1 cellular context compared by ENCODE assay signal in the genomic region with DNA sequence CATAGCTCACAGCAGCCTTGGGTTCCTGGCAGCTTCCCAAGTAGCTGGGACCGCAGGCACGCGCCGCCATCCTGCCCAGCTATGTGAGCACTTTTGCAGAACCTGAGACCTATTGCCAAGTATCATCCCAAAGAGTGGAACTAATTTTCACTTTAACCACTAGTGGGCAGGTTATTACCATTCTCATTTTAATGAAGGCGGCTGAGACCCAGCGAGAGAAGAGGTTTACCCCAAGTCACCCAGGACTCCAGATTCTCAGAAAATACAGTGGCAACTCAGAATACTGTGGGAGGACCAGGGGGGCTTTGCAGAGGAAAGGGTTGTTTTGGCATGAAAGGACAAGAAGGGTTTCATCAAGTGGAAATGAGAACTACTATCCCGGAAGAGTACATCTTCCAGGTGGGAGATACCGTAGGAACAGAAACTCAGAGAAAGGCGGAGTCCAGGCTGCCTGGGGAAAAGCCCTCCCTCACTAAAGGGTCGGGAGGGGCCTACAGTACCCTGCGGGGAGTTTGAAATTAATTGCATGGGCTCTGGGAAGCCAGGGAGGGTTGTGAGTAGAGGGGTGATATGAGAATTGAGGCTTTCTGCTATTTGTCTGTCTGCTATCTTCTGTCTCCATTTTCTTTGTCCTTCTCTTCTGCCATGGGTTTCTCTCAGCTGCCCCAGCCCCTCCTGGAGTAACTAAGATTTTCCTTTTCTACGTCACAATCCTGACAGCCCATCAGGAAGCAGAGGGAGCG.
A peak's percentile ranks its signal among the peaks of the same experiment; 100 is the strongest.
TF ChIP-seq lines count a peak whose summit lies in the region.

No MANE protein-coding gene starts in this region.

TF ChIP-seq in HEK293, 187 proteins besides CTCF, POLR2A, EP300 and RAD21 (continued from another document):
- TF ChIP-seq, protein P1, sequence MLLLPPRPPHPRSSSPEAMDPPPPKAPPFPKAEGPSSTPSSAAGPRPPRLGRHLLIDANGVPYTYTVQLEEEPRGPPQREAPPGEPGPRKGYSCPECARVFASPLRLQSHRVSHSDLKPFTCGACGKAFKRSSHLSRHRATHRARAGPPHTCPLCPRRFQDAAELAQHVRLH (tag by site-specific recombination; IDR thresholded peaks at IDR 0.05), result no peak
- TF ChIP-seq, protein P2, sequence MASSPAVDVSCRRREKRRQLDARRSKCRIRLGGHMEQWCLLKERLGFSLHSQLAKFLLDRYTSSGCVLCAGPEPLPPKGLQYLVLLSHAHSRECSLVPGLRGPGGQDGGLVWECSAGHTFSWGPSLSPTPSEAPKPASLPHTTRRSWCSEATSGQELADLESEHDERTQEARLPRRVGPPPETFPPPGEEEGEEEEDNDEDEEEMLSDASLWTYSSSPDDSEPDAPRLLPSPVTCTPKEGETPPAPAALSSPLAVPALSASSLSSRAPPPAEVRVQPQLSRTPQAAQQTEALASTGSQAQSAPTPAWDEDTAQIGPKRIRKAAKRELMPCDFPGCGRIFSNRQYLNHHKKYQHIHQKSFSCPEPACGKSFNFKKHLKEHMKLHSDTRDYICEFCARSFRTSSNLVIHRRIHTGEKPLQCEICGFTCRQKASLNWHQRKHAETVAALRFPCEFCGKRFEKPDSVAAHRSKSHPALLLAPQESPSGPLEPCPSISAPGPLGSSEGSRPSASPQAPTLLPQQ (tag by site-specific recombination; IDR thresholded peaks at IDR 0.05), result peak; percentile 52; the same call in 1 of the 2 replicates
- TF ChIP-seq SETDB1 (IDR thresholded peaks at IDR 0.05; ENCODE audit: insufficient read length, low read length), result no peak
- TF ChIP-seq KLF10 (tag by site-specific recombination; IDR thresholded peaks at IDR 0.05), result no peak
- TF ChIP-seq MYNN (tag by site-specific recombination; IDR thresholded peaks at IDR 0.05; ENCODE audit: borderline replicate concordance), result no peak
- no peak; the same call in 1 of the 2 replicates for TF ChIP-seq ZNF2 (tag by site-specific recombination; IDR thresholded peaks at IDR 0.05)
- no peak for TF ChIP-seq HOXD13 (CRISPR knock-in tag; IDR thresholded peaks at IDR 0.05; ENCODE audit: borderline replicate concordance)
- TF ChIP-seq ZFP69B (tag by site-specific recombination; IDR thresholded peaks at IDR 0.05), result peak; percentile 64
- peak; percentile 82 for TF ChIP-seq ZNF600 (tag by site-specific recombination; IDR thresholded peaks at IDR 0.05)
- TF ChIP-seq ZNF366 (tag by site-specific recombination; conservative IDR thresholded peaks at IDR 0.05), result peak; percentile 42; the same call in 1 of the 2 replicates
- TF ChIP-seq BCL11A (tag by site-specific recombination; IDR thresholded peaks at IDR 0.05; ENCODE audit: low read depth), result no peak
- TF ChIP-seq ZNF394 (tag by site-specific recombination; IDR thresholded peaks at IDR 0.05; ENCODE audit: borderline replicate concordance), result peak; percentile 58; the same call in 1 of the 2 replicates
- TF ChIP-seq ZNF24 (tag by site-specific recombination; IDR thresholded peaks at IDR 0.05), result 0 out of 2 replicates have a peak, but pooled peaks have one; percentile 45
- no peak for TF ChIP-seq ZBTB48 (tag by site-specific recombination; IDR thresholded peaks at IDR 0.05)
- TF ChIP-seq, protein P3, sequence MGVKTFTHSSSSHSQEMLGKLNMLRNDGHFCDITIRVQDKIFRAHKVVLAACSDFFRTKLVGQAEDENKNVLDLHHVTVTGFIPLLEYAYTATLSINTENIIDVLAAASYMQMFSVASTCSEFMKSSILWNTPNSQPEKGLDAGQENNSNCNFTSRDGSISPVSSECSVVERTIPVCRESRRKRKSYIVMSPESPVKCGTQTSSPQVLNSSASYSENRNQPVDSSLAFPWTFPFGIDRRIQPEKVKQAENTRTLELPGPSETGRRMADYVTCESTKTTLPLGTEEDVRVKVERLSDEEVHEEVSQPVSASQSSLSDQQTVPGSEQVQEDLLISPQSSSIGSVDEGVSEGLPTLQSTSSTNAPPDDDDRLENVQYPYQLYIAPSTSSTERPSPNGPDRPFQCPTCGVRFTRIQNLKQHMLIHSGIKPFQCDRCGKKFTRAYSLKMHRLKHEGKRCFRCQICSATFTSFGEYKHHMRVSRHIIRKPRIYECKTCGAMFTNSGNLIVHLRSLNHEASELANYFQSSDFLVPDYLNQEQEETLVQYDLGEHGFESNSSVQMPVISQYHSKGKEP (tag by site-specific recombination; IDR thresholded peaks at IDR 0.05), result 0 out of 2 replicates have a peak, but pooled peaks have one; percentile 27
- TF ChIP-seq, protein P4, sequence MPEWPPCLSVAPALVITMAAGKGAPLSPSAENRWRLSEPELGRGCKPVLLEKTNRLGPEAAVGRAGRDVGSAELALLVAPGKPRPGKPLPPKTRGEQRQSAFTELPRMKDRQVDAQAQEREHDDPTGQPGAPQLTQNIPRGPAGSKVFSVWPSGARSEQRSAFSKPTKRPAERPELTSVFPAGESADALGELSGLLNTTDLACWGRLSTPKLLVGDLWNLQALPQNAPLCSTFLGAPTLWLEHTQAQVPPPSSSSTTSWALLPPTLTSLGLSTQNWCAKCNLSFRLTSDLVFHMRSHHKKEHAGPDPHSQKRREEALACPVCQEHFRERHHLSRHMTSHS (tag by site-specific recombination; IDR thresholded peaks at IDR 0.05), result no peak
- no peak for TF ChIP-seq ZNF175 (tag by site-specific recombination; IDR thresholded peaks at IDR 0.05)
- TF ChIP-seq ZXDB (tag by site-specific recombination; IDR thresholded peaks at IDR 0.05), result 0 out of 2 replicates have a peak, but pooled peaks have one; percentile 32
- no peak for TF ChIP-seq ZNF623 (tag by site-specific recombination; IDR thresholded peaks at IDR 0.05)
- no peak for TF ChIP-seq ZNF292 (tag by site-specific recombination; IDR thresholded peaks at IDR 0.05; ENCODE audit: borderline replicate concordance, low read depth)
- TF ChIP-seq SALL2 (tag by site-specific recombination; IDR thresholded peaks at IDR 0.05; ENCODE audit: borderline replicate concordance), result no peak
- peak; percentile 87 for TF ChIP-seq ZNF654 (tag by site-specific recombination; IDR thresholded peaks at IDR 0.05; ENCODE audit: low read depth)
- peak; percentile 89; the same call in 1 of the 2 replicates for TF ChIP-seq ZSCAN30 (tag by site-specific recombination; IDR thresholded peaks at IDR 0.05)
- TF ChIP-seq ZNF274 (IDR thresholded peaks at IDR 0.05; ENCODE audit: low read length), result no peak
- no peak for TF ChIP-seq ZNF274 (tag by site-specific recombination; IDR thresholded peaks at IDR 0.05; ENCODE audit: borderline replicate concordance)
- no peak; the same call in 1 of the 2 replicates for TF ChIP-seq ZNF558 (tag by site-specific recombination; IDR thresholded peaks at IDR 0.05)
- peak; percentile 70 for TF ChIP-seq ZNF629 (tag by site-specific recombination; IDR thresholded peaks at IDR 0.05)
- no peak for TF ChIP-seq ZNF544 (tag by site-specific recombination; IDR thresholded peaks at IDR 0.05)
- TF ChIP-seq ZNF548 (tag by site-specific recombination; IDR thresholded peaks at IDR 0.05), result no peak
- TF ChIP-seq ZBTB1 (tag by site-specific recombination; IDR thresholded peaks at IDR 0.05), result no peak
- TF ChIP-seq, protein P5, sequence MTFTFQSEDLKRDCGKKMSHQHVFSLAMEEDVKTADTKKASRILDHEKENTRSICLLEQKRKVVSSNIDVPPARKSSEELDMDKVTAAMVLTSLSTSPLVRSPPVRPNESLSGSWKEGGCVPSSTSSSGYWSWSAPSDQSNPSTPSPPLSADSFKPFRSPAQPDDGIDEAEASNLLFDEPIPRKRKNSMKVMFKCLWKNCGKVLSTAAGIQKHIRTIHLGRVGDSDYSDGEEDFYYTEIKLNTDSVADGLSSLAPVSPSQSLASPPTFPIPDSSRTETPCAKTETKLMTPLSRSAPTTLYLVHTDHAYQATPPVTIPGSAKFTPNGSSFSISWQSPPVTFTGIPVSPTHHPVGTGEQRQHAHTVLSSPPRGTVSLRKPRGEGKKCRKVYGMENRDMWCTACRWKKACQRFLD (tag by site-specific recombination; IDR thresholded peaks at IDR 0.05), result no peak
- no peak for TF ChIP-seq ZNF266 (tag by site-specific recombination; IDR thresholded peaks at IDR 0.05; ENCODE audit: low read depth)
- TF ChIP-seq FEZF1 (tag by site-specific recombination; IDR thresholded peaks at IDR 0.05), result peak; percentile 79
- TF ChIP-seq ZNF830 (tag by site-specific recombination; IDR thresholded peaks at IDR 0.05; ENCODE audit: low read depth), result no peak
- TF ChIP-seq, protein P6, sequence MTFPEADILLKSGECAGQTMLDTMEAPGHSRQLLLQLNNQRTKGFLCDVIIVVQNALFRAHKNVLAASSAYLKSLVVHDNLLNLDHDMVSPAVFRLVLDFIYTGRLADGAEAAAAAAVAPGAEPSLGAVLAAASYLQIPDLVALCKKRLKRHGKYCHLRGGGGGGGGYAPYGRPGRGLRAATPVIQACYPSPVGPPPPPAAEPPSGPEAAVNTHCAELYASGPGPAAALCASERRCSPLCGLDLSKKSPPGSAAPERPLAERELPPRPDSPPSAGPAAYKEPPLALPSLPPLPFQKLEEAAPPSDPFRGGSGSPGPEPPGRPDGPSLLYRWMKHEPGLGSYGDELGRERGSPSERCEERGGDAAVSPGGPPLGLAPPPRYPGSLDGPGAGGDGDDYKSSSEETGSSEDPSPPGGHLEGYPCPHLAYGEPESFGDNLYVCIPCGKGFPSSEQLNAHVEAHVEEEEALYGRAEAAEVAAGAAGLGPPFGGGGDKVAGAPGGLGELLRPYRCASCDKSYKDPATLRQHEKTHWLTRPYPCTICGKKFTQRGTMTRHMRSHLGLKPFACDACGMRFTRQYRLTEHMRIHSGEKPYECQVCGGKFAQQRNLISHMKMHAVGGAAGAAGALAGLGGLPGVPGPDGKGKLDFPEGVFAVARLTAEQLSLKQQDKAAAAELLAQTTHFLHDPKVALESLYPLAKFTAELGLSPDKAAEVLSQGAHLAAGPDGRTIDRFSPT (tag by site-specific recombination; IDR thresholded peaks at IDR 0.05), result no peak
- TF ChIP-seq KLF8 (tag by site-specific recombination; IDR thresholded peaks at IDR 0.05), result 0 out of 2 replicates have a peak, but pooled peaks have one; percentile 32
- TF ChIP-seq, protein P7, sequence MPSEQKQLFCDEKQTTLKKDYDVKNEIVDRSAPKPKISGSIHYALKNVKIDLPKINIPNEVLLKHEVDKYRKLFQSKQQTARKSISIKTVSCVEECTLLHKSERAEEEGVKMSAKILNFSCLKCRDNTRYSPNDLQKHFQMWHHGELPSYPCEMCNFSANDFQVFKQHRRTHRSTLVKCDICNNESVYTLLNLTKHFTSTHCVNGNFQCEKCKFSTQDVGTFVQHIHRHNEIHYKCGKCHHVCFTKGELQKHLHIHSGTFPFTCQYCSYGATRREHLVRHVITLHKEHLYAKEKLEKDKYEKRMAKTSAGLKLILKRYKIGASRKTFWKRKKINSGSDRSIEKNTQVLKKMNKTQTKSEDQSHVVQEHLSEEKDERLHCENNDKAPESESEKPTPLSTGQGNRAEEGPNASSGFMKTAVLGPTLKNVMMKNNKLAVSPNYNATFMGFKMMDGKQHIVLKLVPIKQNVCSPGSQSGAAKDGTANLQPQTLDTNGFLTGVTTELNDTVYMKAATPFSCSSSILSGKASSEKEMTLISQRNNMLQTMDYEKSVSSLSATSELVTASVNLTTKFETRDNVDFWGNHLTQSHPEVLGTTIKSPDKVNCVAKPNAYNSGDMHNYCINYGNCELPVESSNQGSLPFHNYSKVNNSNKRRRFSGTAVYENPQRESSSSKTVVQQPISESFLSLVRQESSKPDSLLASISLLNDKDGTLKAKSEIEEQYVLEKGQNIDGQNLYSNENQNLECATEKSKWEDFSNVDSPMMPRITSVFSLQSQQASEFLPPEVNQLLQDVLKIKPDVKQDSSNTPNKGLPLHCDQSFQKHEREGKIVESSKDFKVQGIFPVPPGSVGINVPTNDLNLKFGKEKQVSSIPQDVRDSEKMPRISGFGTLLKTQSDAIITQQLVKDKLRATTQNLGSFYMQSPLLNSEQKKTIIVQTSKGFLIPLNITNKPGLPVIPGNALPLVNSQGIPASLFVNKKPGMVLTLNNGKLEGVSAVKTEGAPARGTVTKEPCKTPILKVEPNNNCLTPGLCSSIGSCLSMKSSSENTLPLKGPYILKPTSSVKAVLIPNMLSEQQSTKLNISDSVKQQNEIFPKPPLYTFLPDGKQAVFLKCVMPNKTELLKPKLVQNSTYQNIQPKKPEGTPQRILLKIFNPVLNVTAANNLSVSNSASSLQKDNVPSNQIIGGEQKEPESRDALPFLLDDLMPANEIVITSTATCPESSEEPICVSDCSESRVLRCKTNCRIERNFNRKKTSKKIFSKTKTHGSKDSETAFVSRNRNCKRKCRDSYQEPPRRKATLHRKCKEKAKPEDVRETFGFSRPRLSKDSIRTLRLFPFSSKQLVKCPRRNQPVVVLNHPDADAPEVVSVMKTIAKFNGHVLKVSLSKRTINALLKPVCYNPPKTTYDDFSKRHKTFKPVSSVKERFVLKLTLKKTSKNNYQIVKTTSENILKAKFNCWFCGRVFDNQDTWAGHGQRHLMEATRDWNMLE (tag by site-specific recombination; conservative IDR thresholded peaks at IDR 0.05; ENCODE audit: low read depth), result 0 out of 2 replicates have a peak, but pooled peaks have one; percentile 19
- TF ChIP-seq ZNF585B (tag by site-specific recombination; IDR thresholded peaks at IDR 0.05), result no peak
- TF ChIP-seq ZEB2 (tag by site-specific recombination; IDR thresholded peaks at IDR 0.05), result peak; percentile 67
- TF ChIP-seq, protein P8, sequence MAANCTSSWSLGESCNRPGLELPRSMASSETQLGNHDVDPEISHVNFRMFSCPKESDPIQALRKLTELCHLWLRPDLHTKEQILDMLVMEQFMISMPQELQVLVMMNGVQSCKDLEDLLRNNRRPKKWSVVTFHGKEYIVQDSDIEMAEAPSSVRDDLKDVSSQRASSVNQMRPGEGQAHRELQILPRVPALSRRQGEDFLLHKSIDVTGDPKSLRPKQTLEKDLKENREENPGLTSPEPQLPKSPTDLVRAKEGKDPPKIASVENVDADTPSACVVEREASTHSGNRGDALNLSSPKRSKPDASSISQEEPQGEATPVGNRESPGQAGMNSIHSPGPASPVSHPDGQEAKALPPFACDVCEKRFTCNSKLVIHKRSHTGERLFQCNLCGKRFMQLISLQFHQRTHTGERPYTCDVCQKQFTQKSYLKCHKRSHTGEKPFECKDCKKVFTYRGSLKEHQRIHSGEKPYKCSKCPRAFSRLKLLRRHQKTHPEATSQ (tag by site-specific recombination; IDR thresholded peaks at IDR 0.05), result no peak
- peak; percentile 9; the same call in 1 of the 2 replicates for TF ChIP-seq ZNF664 (tag by site-specific recombination; IDR thresholded peaks at IDR 0.05)
- no peak for TF ChIP-seq HOXC10 (CRISPR knock-in tag; IDR thresholded peaks at IDR 0.05)
- TF ChIP-seq TRIM28 (IDR thresholded peaks at IDR 0.05; ENCODE audit: borderline replicate concordance, low read length), result peak; percentile 63; the same call in 1 of the 2 replicates
- TF ChIP-seq ZNF184 (tag by site-specific recombination; IDR thresholded peaks at IDR 0.05), result peak; percentile 73
- TF ChIP-seq ZFP41 (tag by site-specific recombination; IDR thresholded peaks at IDR 0.05; ENCODE audit: borderline replicate concordance), result no peak
